Comparison of ENCODE assay signal across 8 cellular contexts in the genomic region with DNA sequence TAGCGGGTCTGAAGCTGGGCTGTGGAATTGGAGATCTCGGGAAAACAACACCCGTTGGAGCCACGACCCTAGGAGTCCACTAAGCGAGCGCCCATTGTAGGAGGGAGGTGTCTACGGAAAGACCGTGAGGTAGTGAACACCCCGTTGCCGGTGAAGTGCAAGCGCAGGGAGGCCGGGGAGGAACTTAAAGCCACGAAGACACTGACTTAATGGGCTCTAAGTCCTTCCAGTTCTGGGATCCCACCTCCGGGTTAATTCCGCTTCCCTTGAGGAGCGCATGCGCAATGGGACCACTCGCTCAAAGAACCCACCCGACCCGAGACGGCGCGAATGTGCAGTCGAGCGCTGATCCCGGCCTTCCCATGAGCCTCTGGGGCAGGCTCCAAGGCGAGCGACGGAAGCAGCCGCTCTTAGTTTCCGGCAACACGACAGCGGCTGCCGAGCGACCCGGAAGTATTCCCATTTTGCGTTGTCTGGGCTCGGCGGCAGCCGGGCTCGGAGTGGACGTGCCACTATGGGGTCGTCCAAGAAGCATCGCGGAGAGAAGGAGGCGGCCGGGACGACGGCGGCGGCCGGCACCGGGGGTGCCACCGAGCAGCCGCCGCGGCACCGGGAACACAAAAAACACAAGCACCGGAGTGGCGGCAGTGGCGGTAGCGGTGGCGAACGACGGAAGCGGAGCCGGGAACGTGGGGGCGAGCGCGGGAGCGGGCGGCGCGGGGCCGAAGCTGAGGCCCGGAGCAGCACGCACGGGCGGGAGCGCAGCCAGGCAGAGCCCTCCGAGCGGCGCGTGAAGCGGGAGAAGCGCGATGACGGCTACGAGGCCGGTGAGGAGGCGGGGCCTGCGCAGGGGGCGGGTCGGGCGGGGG. TPM values are rescaled to one million over a fixed set of nuclear protein-coding genes. Genes with fewer than 3 reads are reported as not detected.
DNase-seq lines count a peak whose midpoint lies in the region; ATAC-seq and TF ChIP-seq lines count a peak whose summit lies in the region.

A gene with protein sequence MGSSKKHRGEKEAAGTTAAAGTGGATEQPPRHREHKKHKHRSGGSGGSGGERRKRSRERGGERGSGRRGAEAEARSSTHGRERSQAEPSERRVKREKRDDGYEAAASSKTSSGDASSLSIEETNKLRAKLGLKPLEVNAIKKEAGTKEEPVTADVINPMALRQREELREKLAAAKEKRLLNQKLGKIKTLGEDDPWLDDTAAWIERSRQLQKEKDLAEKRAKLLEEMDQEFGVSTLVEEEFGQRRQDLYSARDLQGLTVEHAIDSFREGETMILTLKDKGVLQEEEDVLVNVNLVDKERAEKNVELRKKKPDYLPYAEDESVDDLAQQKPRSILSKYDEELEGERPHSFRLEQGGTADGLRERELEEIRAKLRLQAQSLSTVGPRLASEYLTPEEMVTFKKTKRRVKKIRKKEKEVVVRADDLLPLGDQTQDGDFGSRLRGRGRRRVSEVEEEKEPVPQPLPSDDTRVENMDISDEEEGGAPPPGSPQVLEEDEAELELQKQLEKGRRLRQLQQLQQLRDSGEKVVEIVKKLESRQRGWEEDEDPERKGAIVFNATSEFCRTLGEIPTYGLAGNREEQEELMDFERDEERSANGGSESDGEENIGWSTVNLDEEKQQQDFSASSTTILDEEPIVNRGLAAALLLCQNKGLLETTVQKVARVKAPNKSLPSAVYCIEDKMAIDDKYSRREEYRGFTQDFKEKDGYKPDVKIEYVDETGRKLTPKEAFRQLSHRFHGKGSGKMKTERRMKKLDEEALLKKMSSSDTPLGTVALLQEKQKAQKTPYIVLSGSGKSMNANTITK (plus strand): TSS at position 468 of the 869 bp plus-strand sequence. CDS start 47 bp downstream, at position 515.

- H3K9ac ChIP-seq in mucosa of rectum (ENCODE audit: low read depth in 1 of 2, low read length in 2 of 2), result peak within 1 kb of the TSS; percentile 90 to 99

- peak within 1 kb of the TSS; percentile 96 for H3K4me3 Mint-ChIP-seq in activated T-cell treated with anti-CD3 and anti-CD28 coated beads, Interleukin-2, amount 50 U/mL, for 4 hours

- peaks cover 6 to 20% (median 18%) of the 10 kb centered on the region in 4 donors for H3K4me1 ChIP-seq in Peyer's patch
- peaks cover 17 to 25% of the 10 kb centered on the region in 2 donors for H3K4me1 ChIP-seq in mucosa of rectum (ENCODE audit: control insufficient read depth in 2 of 2, insufficient read depth in 2 of 2, low read length in 2 of 2)

- H3K4me1 Mint-ChIP-seq in activated T-cell treated with anti-CD3 and anti-CD28 coated beads, Interleukin-2, amount 50 U/mL, for 4 hours (ENCODE audit: low read depth), result peaks cover 43% of the 10 kb centered on the region

- H3K9me3 ChIP-seq in KOPT-K1 (ENCODE audit: insufficient read depth, low read length, poor library complexity, severe bottlenecking), result no peaks in the 10 kb centered on the region
- H3K9me3 ChIP-seq in Peyer's patch, result no peaks in the 10 kb centered on the region
- H3K9me3 ChIP-seq in mucosa of rectum (ENCODE audit: control insufficient read depth in 2 of 2, low read length in 2 of 2), result no peaks in the 10 kb centered on the region

- H3K36me3 Mint-ChIP-seq in activated T-cell treated with anti-CD3 and anti-CD28 coated beads, Interleukin-2, amount 50 U/mL, for 4 hours (ENCODE audit: insufficient read depth), result peaks cover 22% of the 10 kb centered on the region

- peak within 1 kb of the TSS; percentile 77 to 100 (median 96) for H3K4me3 ChIP-seq in Peyer's patch
- peak within 1 kb of the TSS; percentile 96 to 100 for H3K4me3 ChIP-seq in mucosa of rectum (ENCODE audit: low read length in 2 of 2)

- H3K27ac ChIP-seq in KOPT-K1 (ENCODE audit: low read depth, low read length, poor library complexity, severe bottlenecking) (peak within 1 kb of the TSS; percentile 82), Peyer's patch (peak within 1 kb of the TSS; percentile 83 to 96 (median 92)), mucosa of rectum (ENCODE audit: low read depth in 2 of 2, low read length in 2 of 2) (peak within 1 kb of the TSS; percentile 88 to 93)

- H3K27me3 Mint-ChIP-seq in activated T-cell treated with anti-CD3 and anti-CD28 coated beads, Interleukin-2, amount 50 U/mL, for 4 hours (ENCODE audit: low read depth), result no peaks in the 10 kb centered on the region

- peak; percentile 99 for DNase-seq in DMS53 (lab: John Stamatoyannopoulos, UW)
- DNase-seq in Peyer's patch, result peak; percentile 95 to 99 (median 98)
- peak; percentile 92 for DNase-seq in activated T-cell treated with anti-CD3 and anti-CD28 coated beads, Interleukin-2, amount 50 U/mL, for 4 hours
- peak; percentile 98 for DNase-seq in erythroblast (lab: John Stamatoyannopoulos, UW)
- DNase-seq in stimulated activated CD8-positive, alpha-beta memory T cell treated with anti-CD3 and anti-CD28 coated beads, Interleukin-4, amount 100 ng/mL, for 4 hours (ENCODE audit: low read depth in 2 of 2, low spot score in 1 of 2), result peak; percentile 82 to 95

- TF ChIP-seq POLR2A in Peyer's patch (IDR thresholded peaks at IDR 0.05), result peak; percentile 60 to 68
- TF ChIP-seq POLR2A in erythroblast (IDR thresholded peaks at IDR 0.05; ENCODE audit: low read length), result peak; percentile 98

- H3K36me3 ChIP-seq in KOPT-K1 (ENCODE audit: insufficient read depth, low read length) (peaks cover 34% of the 10 kb centered on the region), Peyer's patch (peaks cover 0 to 29% (median 0%) of the 10 kb centered on the region in 3 donors), mucosa of rectum (ENCODE audit: control insufficient read depth in 2 of 2, insufficient read depth in 2 of 2, low read length in 2 of 2) (peaks cover 22 to 24% of the 10 kb centered on the region in 2 donors)

- no peaks in the 10 kb centered on the region for H3K9me3 Mint-ChIP-seq in activated T-cell treated with anti-CD3 and anti-CD28 coated beads, Interleukin-2, amount 50 U/mL, for 4 hours

- peak; percentile 79 for ATAC-seq in GM21723 (IDR thresholded peaks at IDR 0.05; ENCODE audit: unreplicated experiment)
- ATAC-seq in activated T-cell treated with anti-CD3 and anti-CD28 coated beads, Interleukin-2, amount 50 U/mL, for 4 hours, result peak; percentile 87 to 89

- H3K27me3 ChIP-seq in Peyer's patch (no peaks in the 10 kb centered on the region), mucosa of rectum (ENCODE audit: control insufficient read depth in 2 of 2, insufficient read depth in 2 of 2, low read length in 2 of 2) (no peaks in the 10 kb centered on the region)

- TF ChIP-seq CTCF in Peyer's patch (IDR thresholded peaks at IDR 0.05), result peak in 1 of 6 experiments; percentile 18

RNA-seq across cellular contexts. Expression of the gene that starts here (rescaled TPM):
- total RNA-seq in Peyer's patch, result 10 to 100 TPM; 14.4 to 61.9 (median 26.4) TPM
- 100 to 1,000 TPM in 2 of 3 donors, 10 to 100 TPM in 1; 90.8 to 105 (median 100) TPM for total RNA-seq in activated T-cell treated with anti-CD3 and anti-CD28 coated beads, Interleukin-2, amount 50 U/mL, for 4 hours

Comparison
In these comparisons a context has a peak if more than half of its experiments do, and no peak if none do; other contexts are left out.
1. Peak in every context shown above with its lines: DNase-seq, ATAC-seq, H3K4me3 ChIP-seq and H3K27ac ChIP-seq.